In genomic region chr19:7293795-7294570, GRCh38 we compare ENCODE assay signal across 8 cellular contexts. TPM values are rescaled to one million over a fixed set of nuclear protein-coding genes. Genes with fewer than 3 reads are reported as not detected.
DNase-seq lines count a peak whose midpoint lies in the region; ATAC-seq and TF ChIP-seq lines count a peak whose summit lies in the region.

TSS of gene INSR (minus strand) at chr19:7294414. CDS start at chr19:7293891, 523 bp downstream.

- no peaks in the 10 kb centered on the region for H3K36me3 Mint-ChIP-seq in T-helper 17 cell (ENCODE audit: low read depth)

- H3K4me3 ChIP-seq in brain microvascular endothelial cell (ENCODE audit: low read depth, low read length) (peak within 1 kb of the TSS; percentile 55), iPS-11a (ENCODE audit: low read depth, low read length) (peak within 1 kb of the TSS; percentile 62)

- H3K9me3 ChIP-seq in T-helper 17 cell (ENCODE audit: control insufficient read depth, low read length, poor library complexity, severe bottlenecking) = no peaks in the 10 kb centered on the region

- H3K27ac ChIP-seq in brain microvascular endothelial cell = no peak within 1 kb of the TSS

- H3K36me3 ChIP-seq in brain microvascular endothelial cell (replicated peaks) = no peaks in the 10 kb centered on the region

- in situ Hi-C loops in brain microvascular endothelial cell (cut with HindIII; ENCODE audit: low pct_ligation_motif_present, low sequenced_read_pairs) = no loop called here

- H3K4me1 Mint-ChIP-seq in T-helper 17 cell = peaks cover 7% of the 10 kb centered on the region

- TF ChIP-seq CTCF in brain microvascular endothelial cell (IDR thresholded peaks at IDR 0.05; ENCODE audit: low read depth, low read length, missing control alignments) = no peak

- peak within 1 kb of the TSS; percentile 3 for H3K27ac Mint-ChIP-seq in T-helper 17 cell

- intact Hi-C loops in sciatic nerve (cut with DNase I) = loop anchor here (2.0 kb wide), 1 partner anchor 95 kb away; no protein-coding TSS in a partner anchor

- peaks cover 31% of the 10 kb centered on the region for H3K27me3 Mint-ChIP-seq in T-helper 17 cell

- peak; percentile 75 for ATAC-seq in HG02678 (IDR thresholded peaks at IDR 0.05; ENCODE audit: unreplicated experiment)
- ATAC-seq in T-helper 17 cell = peak; percentile 93
- ATAC-seq in sciatic nerve = peak; percentile 96

- H3K27me3 ChIP-seq in brain microvascular endothelial cell (replicated peaks) = no peaks in the 10 kb centered on the region

- DNase-seq in GM04503 (ENCODE audit: low read depth) (peak; percentile 50), NCI-H1436 treated with DMSO at 0.1 percent for 48 hours (lab: John Stamatoyannopoulos, UW) (peak; percentile 43), T-helper 17 cell (peak; percentile 8 to 45 (median 15)), brain microvascular endothelial cell (peak; percentile 62), sciatic nerve (ENCODE audit: low spot score) (peak; percentile 91), COR-L47 (lab: John Stamatoyannopoulos, UW) (no peak)

- H3K4me3 Mint-ChIP-seq in T-helper 17 cell = peak within 1 kb of the TSS; percentile 80

RNA-seq across cellular contexts. Expression of gene INSR, which starts in this region (rescaled TPM):
- total RNA-seq in T-helper 17 cell (1 to 10 TPM in 1 of 2 donors, under 1 TPM in 1; 0.76 to 3.5 TPM), sciatic nerve (62.6 TPM)

Comparison
In these comparisons a context has a peak if more than half of its experiments do, and no peak if none do; other contexts are left out.
1. RNA of gene INSR (total RNA-seq): 62.6 TPM in sciatic nerve (single experiment); 0.76 to 3.5 TPM in T-helper 17 cell; every median in the first group is over 10 times any median in the second.
2. Peak in every context shown above with its lines, with median percentiles within 50 percentile points of each other: ATAC-seq.